ENCODE assay signal across 15 cellular contexts in the genomic region with DNA sequence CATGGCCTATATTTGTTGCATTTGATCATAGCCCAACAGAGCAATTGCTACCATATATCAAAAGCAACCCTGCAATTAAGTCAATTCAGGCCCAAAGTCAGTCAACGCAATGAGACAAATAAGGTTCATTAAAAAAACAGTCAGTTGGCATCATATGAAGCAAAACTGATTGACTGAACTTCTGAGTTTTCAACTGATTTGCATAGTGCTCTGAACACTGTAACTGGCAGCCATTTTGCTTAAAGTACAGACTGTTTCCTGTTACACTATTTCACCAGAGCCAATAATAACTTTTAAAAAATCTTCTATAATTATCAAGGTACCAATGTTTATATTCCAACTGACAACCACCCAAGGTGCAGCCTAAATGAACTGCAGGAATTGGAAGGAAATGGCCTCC.
DNase-seq lines count a peak whose midpoint lies in the region; ATAC-seq, FAIRE-seq and TF ChIP-seq lines count a peak whose summit lies in the region.
"Had no signal": no experiment of that assay in that cellular context is flagged by ENCODE, and none has a peak within 500 bp of the region (broad histone marks: within the 10 kb centered on the region; RNA-seq: fewer than 3 reads in every experiment).

No MANE protein-coding gene starts in this region.

- no peaks in the 10 kb centered on the region for H4K20me1 ChIP-seq in H1 (replicated peaks in 1 of 2; ENCODE audit: control insufficient read depth in 1 of 2, insufficient read depth in 2 of 2, low read length in 2 of 2)

- no peak overlapping the region for H3K27ac Mint-ChIP-seq in effector memory CD8-positive, alpha-beta T cell
- H3K27ac Mint-ChIP-seq: CD8-positive, alpha-beta T cell; T-helper 2 cell treated with Interferon-gamma antibody and Interleukin-4, amounts not matched to agents 5 μg/mL and 100 μg/mL, for 36 hours had no signal

- H3K23ac ChIP-seq in H1 (ENCODE audit: insufficient read length) (no peak overlapping the region), trophoblast cell (ENCODE audit: low read length) (no peak overlapping the region)

- no peak for TF ChIP-seq EP300 in H1 (IDR thresholded peaks at IDR 0.05; ENCODE audit: borderline replicate concordance in 1 of 2, low read depth in 2 of 2, low read length in 2 of 2)

- no peaks in the 10 kb centered on the region for H3K36me3 ChIP-seq in H1 (ENCODE audit: control insufficient read depth in 2 of 4, insufficient read depth in 4 of 4, low read length in 3 of 4)
- H3K36me3 ChIP-seq in trophoblast cell (ENCODE audit: control insufficient read depth in 1 of 2, insufficient read depth in 2 of 2, low read length in 2 of 2) = no peaks in the 10 kb centered on the region

- H2BK15ac ChIP-seq in H1 (ENCODE audit: low read length) = no peak overlapping the region

- no peak for TF ChIP-seq CTCF in H1 (IDR thresholded peaks at IDR 0.05; ENCODE audit: control extremely low read depth in 1 of 3, insufficient read depth in 1 of 3, low read depth in 1 of 3, low read length in 3 of 3)

- H3K27me3 ChIP-seq in H1 (replicated peaks in 1 of 4; ENCODE audit: control insufficient read depth in 3 of 4, extremely low read depth in 1 of 4, insufficient read depth in 3 of 4, low read length in 3 of 4) = no peaks in the 10 kb centered on the region; a peak in 1 of 7 replicates
- no peaks in the 10 kb centered on the region for H3K27me3 ChIP-seq in trophoblast cell (ENCODE audit: insufficient read depth, low read length)

- H3K18ac ChIP-seq in H1 (ENCODE audit: extremely low read depth, low read length) (no peak overlapping the region), trophoblast cell (ENCODE audit: low read length) (no peak overlapping the region)

- H4K12ac ChIP-seq in trophoblast cell (ENCODE audit: low read depth, low read length) = no peak overlapping the region

- CTCF ChIA-PET in H1 (lab: Charles Lee; ENCODE audit: partially characterized antibody) = no interaction called here

- H4K5ac ChIP-seq in H1 (ENCODE audit: insufficient read length, low read depth, low read length) = no peak overlapping the region

- no peak for ATAC-seq in effector memory CD8-positive, alpha-beta T cell (replicated peaks)
- ATAC-seq: CD8-positive, alpha-beta T cell had no signal

- no peak overlapping the region for H3K4me3 Mint-ChIP-seq in effector memory CD8-positive, alpha-beta T cell
- H3K4me3 Mint-ChIP-seq: CD8-positive, alpha-beta T cell; T-helper 2 cell treated with Interferon-gamma antibody and Interleukin-4, amounts not matched to agents 5 μg/mL and 100 μg/mL, for 36 hours had no signal

- H3K56ac ChIP-seq in H1 (replicated peaks; ENCODE audit: insufficient read length, low read depth, low read length) = no peak overlapping the region

- no peaks in the 10 kb centered on the region for H3K27me3 Mint-ChIP-seq in effector memory CD8-positive, alpha-beta T cell

- 0 out of 2 replicates have a peak overlapping the region, but pooled peaks have one; percentile 21 for H2BK20ac ChIP-seq in H1 (ENCODE audit: low read length)

- DNase-seq in GM12892 (ENCODE audit: insufficient read length) (no peak), NAMALWA (ENCODE audit: low spot score) (peak; percentile 66), H1 (ENCODE audit: low read depth in 1 of 2, low spot score in 2 of 2) (no peak), trophoblast cell (no peak), C1 segment of cervical spinal cord (lab: John Stamatoyannopoulos, UW) (no peak), NCI-H2227 treated with DMSO at 0.1 percent for 48 hours (lab: John Stamatoyannopoulos, UW) (no peak)
- DNase-seq in effector memory CD8-positive, alpha-beta T cell = no peak
- DNase-seq: CD8-positive, alpha-beta T cell; DMS79 treated with DMSO at 0.1 percent for 48 hours; GDM1; IMR-90; NCI-H187 treated with DMSO at 0.1 percent for 48 hours; NCI-H524 had no signal

- H3K4me3 ChIP-seq in H1 (ENCODE audit: extremely low read depth in 1 of 4, insufficient read depth in 2 of 4, low read depth in 3 of 4, low read length in 4 of 4) (no peak overlapping the region), trophoblast cell (ENCODE audit: low read depth, low read length) (no peak overlapping the region)

- no peaks in the 10 kb centered on the region for H3K23me2 ChIP-seq in H1 (ENCODE audit: low read depth, low read length)

- no peaks in the 10 kb centered on the region for H3K9me3 Mint-ChIP-seq in effector memory CD8-positive, alpha-beta T cell
- H3K9me3 Mint-ChIP-seq: CD8-positive, alpha-beta T cell; T-helper 2 cell treated with Interferon-gamma antibody and Interleukin-4, amounts not matched to agents 5 μg/mL and 100 μg/mL, for 36 hours had no signal

- 87% methylated on average over 1 of the region's 1 CpG; no CpG with 5 or more reads in 1 of the 2 experiments for WGBS in H1 (ENCODE audit: extremely low coverage in 1 of 2, insufficient coverage in 1 of 2, insufficient read length in 1 of 2, insufficient replicate concordance in 2 of 2, low coverage in 1 of 2, low lambda C conversion rate in 2 of 2, missing lambda C conversion rate in 1 of 2), 2 experiments
- no CpG with 5 or more reads among the region's 1 CpG for WGBS in trophoblast cell (ENCODE audit: extremely low coverage, insufficient coverage, insufficient read length)

- POLR2A ChIA-PET in H1 (lab: Charles Lee; ENCODE audit: partially characterized antibody) = no interaction called here

- H3K27ac ChIP-seq in H1 (ENCODE audit: low read depth, low read length) (no peak overlapping the region), trophoblast cell (ENCODE audit: low read depth, low read length) (peak overlapping the region; percentile 29)

- H3K79me1 ChIP-seq in H1 (ENCODE audit: low read depth, low read length) (no peaks in the 10 kb centered on the region), trophoblast cell (ENCODE audit: low read length) (no peaks in the 10 kb centered on the region)

- H3K4me1 ChIP-seq in H1 (replicated peaks in 1 of 4; ENCODE audit: control insufficient read depth in 3 of 4, insufficient read depth in 4 of 4, low read length in 3 of 4) = no peaks in the 10 kb centered on the region
- H3K4me1 ChIP-seq in trophoblast cell (ENCODE audit: control insufficient read depth in 1 of 2, insufficient read depth in 2 of 2, low read length in 2 of 2) = peaks cover under 1 to 4% of the 10 kb centered on the region in 2 experiments

- TF ChIP-seq RAD21 in H1 (IDR thresholded peaks at IDR 0.05 in 1 of 2, conservative IDR thresholded peaks at IDR 0.05 in 1 of 2; ENCODE audit: low read depth in 2 of 2, low read length in 2 of 2) = no peak

- no peak overlapping the region for H2BK5ac ChIP-seq in H1 (ENCODE audit: low read depth, low read length)
- H2BK5ac ChIP-seq in trophoblast cell (ENCODE audit: low read depth, low read length, poor library complexity) = no peak overlapping the region

- H4K8ac ChIP-seq in H1 (ENCODE audit: extremely low read depth, insufficient read depth, low read length) (no peak overlapping the region), trophoblast cell (ENCODE audit: low read depth, low read length) (no peak overlapping the region)

- H4K91ac ChIP-seq in H1 (replicated peaks; ENCODE audit: insufficient read length, low read length) (no peak overlapping the region), trophoblast cell (ENCODE audit: low read depth, low read length) (no peak overlapping the region)

- H2AK5ac ChIP-seq in H1 (ENCODE audit: low read depth, low read length) (no peak overlapping the region), trophoblast cell (ENCODE audit: low read length) (no peak overlapping the region)

- H3K79me2 ChIP-seq in H1 (ENCODE audit: control insufficient read depth in 1 of 2, insufficient read depth in 2 of 2, low read length in 2 of 2) (no peaks in the 10 kb centered on the region), trophoblast cell (ENCODE audit: control insufficient read depth, insufficient read depth, low read length, poor library complexity) (no peaks in the 10 kb centered on the region)

- H3K9me3 ChIP-seq in H1 (ENCODE audit: insufficient read depth in 2 of 2, low read depth in 1 of 2, low read length in 1 of 2) = no peaks in the 10 kb centered on the region
- no peaks in the 10 kb centered on the region for H3K9me3 ChIP-seq in trophoblast cell (ENCODE audit: insufficient read depth, low read depth, low read length)

- H3K4me2 ChIP-seq in H1 (ENCODE audit: insufficient read depth in 1 of 2, low read depth in 2 of 2, low read length in 2 of 2) (no peak overlapping the region), trophoblast cell (ENCODE audit: low read length) (no peak overlapping the region)

- H3K14ac ChIP-seq in H1 (ENCODE audit: insufficient read length) (no peak overlapping the region), trophoblast cell (ENCODE audit: low read length) (no peak overlapping the region)

- no peak overlapping the region for H2BK12ac ChIP-seq in H1 (ENCODE audit: low read depth, low read length)
- no peak overlapping the region for H2BK12ac ChIP-seq in trophoblast cell (ENCODE audit: low read length)

- H3K4ac ChIP-seq in H1 (replicated peaks; ENCODE audit: insufficient read length, low read depth, low read length) = no peak overlapping the region
- no peak overlapping the region for H3K4ac ChIP-seq in trophoblast cell (ENCODE audit: low read depth, low read length)

- no peak overlapping the region for H2BK120ac ChIP-seq in H1 (replicated peaks; ENCODE audit: low read depth, low read length)
- H2BK120ac ChIP-seq in trophoblast cell (ENCODE audit: insufficient read depth, low read length, poor library complexity) = no peak overlapping the region

- H3K9ac ChIP-seq in H1 (replicated peaks in 1 of 4; ENCODE audit: extremely low read depth in 1 of 4, low read depth in 3 of 4, low read length in 3 of 4) = no peak overlapping the region
- H3K9ac ChIP-seq in trophoblast cell (ENCODE audit: low read length) = no peak overlapping the region

- H3K4me1 Mint-ChIP-seq in effector memory CD8-positive, alpha-beta T cell (ENCODE audit: low read depth in 2 of 2) = no peaks in the 10 kb centered on the region

- FAIRE-seq in GM12892 (lab: Jason Lieb, UNC) (peak; percentile 46), H1 (lab: Jason Lieb, UNC) (no peak)
- FAIRE-seq: H54 had no signal

- TF ChIP-seq POLR2A in GM12892 (IDR thresholded peaks at IDR 0.05; ENCODE audit: low read depth, low read length) (no peak), H1 (IDR thresholded peaks at IDR 0.05; ENCODE audit: control extremely low read depth in 1 of 2, low read depth in 2 of 2, low read length in 2 of 2) (no peak)

- H2AFZ ChIP-seq in H1 (ENCODE audit: low read length) (no peak overlapping the region), trophoblast cell (ENCODE audit: insufficient read depth, low read length, poor library complexity) (no peak overlapping the region)

- no peaks in the 10 kb centered on the region for H3K36me3 Mint-ChIP-seq in effector memory CD8-positive, alpha-beta T cell (ENCODE audit: insufficient read depth)
- H3K36me3 Mint-ChIP-seq: CD8-positive, alpha-beta T cell had no signal

TF ChIP-seq in H1, 55 proteins besides CTCF, POLR2A, EP300 and RAD21:
- no peak for TF ChIP-seq EGR1 (IDR thresholded peaks at IDR 0.05; ENCODE audit: borderline replicate concordance, low read depth, low read length)
